In the genomic region with DNA sequence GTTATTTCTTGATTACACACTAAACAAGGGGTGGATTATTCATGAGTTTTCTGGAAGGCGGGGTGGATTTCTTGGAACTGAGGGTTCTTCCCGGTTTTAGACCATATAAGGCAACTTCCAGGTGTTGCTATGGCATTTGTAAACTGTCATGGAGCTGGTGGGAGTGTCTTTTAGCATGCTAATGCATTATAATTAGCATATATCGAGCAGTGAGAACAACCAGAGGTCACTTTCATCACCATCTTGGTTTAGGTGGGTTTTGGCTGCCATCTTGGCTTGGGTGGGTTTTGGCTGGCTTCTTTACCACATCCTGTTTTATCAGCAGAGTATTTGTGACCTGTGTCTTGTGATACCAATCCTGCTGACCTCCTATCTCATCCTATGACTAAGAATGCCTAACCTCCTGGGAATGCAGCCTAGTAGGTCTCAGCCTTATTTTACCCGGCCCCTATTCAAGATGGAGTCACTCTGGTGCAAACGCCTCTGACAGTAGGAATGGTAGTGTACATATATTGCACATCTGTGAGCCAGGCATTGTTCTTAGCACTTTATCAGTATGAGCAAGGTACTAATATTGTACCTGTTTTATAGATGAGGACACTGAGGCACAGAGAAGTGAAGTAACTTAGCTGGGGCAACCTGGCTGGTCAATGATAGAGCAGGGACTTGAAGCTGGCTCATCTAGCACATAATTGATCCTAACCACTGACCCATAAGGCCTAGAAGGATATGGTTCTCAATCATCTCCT, we compare ENCODE assay signal across 1 cellular context.
TF ChIP-seq lines count a peak whose summit lies in the region.

No MANE protein-coding gene starts in this region.

TF ChIP-seq in K562, 482 proteins besides CTCF, POLR2A, EP300 and RAD21 (continued from another document and continues in another):
- peak; percentile 100 for TF ChIP-seq ZBTB9 (CRISPR knock-in tag; IDR thresholded peaks at IDR 0.05)
- peak; percentile 99 for TF ChIP-seq THRB (CRISPR knock-in tag; conservative IDR thresholded peaks at IDR 0.05)
- TF ChIP-seq NFATC3 (IDR thresholded peaks at IDR 0.05) = no peak
- peak; percentile 86 for TF ChIP-seq JUNB (CRISPR knock-in tag; conservative IDR thresholded peaks at IDR 0.05)
- 0 out of 2 replicates have a peak, but pooled peaks have one; percentile 74 for TF ChIP-seq TSC22D4 (tag; IDR thresholded peaks at IDR 0.05)
- peak; percentile 100 for TF ChIP-seq ZNF175 (CRISPR knock-in tag; IDR thresholded peaks at IDR 0.05; ENCODE audit: low read depth)
- TF ChIP-seq ZNF583 (CRISPR knock-in tag; IDR thresholded peaks at IDR 0.05) = peak; percentile 100
- TF ChIP-seq CUX1 (CRISPR knock-in tag; IDR thresholded peaks at IDR 0.05) = peak; percentile 99
- TF ChIP-seq, protein P1, sequence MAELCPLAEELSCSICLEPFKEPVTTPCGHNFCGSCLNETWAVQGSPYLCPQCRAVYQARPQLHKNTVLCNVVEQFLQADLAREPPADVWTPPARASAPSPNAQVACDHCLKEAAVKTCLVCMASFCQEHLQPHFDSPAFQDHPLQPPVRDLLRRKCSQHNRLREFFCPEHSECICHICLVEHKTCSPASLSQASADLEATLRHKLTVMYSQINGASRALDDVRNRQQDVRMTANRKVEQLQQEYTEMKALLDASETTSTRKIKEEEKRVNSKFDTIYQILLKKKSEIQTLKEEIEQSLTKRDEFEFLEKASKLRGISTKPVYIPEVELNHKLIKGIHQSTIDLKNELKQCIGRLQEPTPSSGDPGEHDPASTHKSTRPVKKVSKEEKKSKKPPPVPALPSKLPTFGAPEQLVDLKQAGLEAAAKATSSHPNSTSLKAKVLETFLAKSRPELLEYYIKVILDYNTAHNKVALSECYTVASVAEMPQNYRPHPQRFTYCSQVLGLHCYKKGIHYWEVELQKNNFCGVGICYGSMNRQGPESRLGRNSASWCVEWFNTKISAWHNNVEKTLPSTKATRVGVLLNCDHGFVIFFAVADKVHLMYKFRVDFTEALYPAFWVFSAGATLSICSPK (IDR thresholded peaks at IDR 0.05; ENCODE audit: borderline replicate concordance) = no peak
- TF ChIP-seq, protein P2, sequence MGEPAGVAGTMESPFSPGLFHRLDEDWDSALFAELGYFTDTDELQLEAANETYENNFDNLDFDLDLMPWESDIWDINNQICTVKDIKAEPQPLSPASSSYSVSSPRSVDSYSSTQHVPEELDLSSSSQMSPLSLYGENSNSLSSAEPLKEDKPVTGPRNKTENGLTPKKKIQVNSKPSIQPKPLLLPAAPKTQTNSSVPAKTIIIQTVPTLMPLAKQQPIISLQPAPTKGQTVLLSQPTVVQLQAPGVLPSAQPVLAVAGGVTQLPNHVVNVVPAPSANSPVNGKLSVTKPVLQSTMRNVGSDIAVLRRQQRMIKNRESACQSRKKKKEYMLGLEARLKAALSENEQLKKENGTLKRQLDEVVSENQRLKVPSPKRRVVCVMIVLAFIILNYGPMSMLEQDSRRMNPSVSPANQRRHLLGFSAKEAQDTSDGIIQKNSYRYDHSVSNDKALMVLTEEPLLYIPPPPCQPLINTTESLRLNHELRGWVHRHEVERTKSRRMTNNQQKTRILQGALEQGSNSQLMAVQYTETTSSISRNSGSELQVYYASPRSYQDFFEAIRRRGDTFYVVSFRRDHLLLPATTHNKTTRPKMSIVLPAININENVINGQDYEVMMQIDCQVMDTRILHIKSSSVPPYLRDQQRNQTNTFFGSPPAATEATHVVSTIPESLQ (CRISPR knock-in tag; IDR thresholded peaks at IDR 0.05) = no peak
- TF ChIP-seq, protein P3, sequence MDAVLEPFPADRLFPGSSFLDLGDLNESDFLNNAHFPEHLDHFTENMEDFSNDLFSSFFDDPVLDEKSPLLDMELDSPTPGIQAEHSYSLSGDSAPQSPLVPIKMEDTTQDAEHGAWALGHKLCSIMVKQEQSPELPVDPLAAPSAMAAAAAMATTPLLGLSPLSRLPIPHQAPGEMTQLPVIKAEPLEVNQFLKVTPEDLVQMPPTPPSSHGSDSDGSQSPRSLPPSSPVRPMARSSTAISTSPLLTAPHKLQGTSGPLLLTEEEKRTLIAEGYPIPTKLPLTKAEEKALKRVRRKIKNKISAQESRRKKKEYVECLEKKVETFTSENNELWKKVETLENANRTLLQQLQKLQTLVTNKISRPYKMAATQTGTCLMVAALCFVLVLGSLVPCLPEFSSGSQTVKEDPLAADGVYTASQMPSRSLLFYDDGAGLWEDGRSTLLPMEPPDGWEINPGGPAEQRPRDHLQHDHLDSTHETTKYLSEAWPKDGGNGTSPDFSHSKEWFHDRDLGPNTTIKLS (IDR thresholded peaks at IDR 0.05; ENCODE audit: borderline replicate concordance, low read depth) = no peak
- TF ChIP-seq JUND (IDR thresholded peaks at IDR 0.05; ENCODE audit: borderline replicate concordance, low read depth, low read length) = peak; percentile 13; the same call in 1 of the 2 replicates
- peak; percentile 92; the same call in 2 of the 3 replicates for TF ChIP-seq JUND (tag; IDR thresholded peaks at IDR 0.05; ENCODE audit: borderline replicate concordance, low read depth, low read length)
- peak; percentile 78; the same call in 1 of the 2 replicates for TF ChIP-seq DPF2 (IDR thresholded peaks at IDR 0.05)
- TF ChIP-seq, protein P4, sequence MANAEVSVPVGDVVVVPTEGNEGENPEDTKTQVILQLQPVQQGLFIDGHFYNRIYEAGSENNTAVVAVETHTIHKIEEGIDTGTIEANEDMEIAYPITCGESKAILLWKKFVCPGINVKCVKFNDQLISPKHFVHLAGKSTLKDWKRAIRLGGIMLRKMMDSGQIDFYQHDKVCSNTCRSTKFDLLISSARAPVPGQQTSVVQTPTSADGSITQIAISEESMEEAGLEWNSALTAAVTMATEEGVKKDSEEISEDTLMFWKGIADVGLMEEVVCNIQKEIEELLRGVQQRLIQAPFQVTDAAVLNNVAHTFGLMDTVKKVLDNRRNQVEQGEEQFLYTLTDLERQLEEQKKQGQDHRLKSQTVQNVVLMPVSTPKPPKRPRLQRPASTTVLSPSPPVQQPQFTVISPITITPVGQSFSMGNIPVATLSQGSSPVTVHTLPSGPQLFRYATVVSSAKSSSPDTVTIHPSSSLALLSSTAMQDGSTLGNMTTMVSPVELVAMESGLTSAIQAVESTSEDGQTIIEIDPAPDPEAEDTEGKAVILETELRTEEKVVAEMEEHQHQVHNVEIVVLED (CRISPR knock-in tag; IDR thresholded peaks at IDR 0.05) = peak; percentile 91
- TF ChIP-seq ZNF347 (CRISPR knock-in tag; IDR thresholded peaks at IDR 0.05; ENCODE audit: low read depth) = peak; percentile 97
- no peak for TF ChIP-seq ZNF143 (CRISPR knock-in tag; IDR thresholded peaks at IDR 0.05)
- TF ChIP-seq SREBF1 (IDR thresholded peaks at IDR 0.05; ENCODE audit: borderline replicate concordance, low read depth, low read length) = no peak
- peak in 1 of 2 experiments; percentile 82; a peak in 2 of 4 replicates for TF ChIP-seq FOXA3 (CRISPR knock-in tag; conservative IDR thresholded peaks at IDR 0.05 in 1 of 2, IDR thresholded peaks at IDR 0.05 in 1 of 2)
- TF ChIP-seq SFPQ (IDR thresholded peaks at IDR 0.05; ENCODE audit: low read depth, low read length) = no peak
- TF ChIP-seq ZNF584 (CRISPR knock-in tag; IDR thresholded peaks at IDR 0.05; ENCODE audit: low read depth) = peak; percentile 100
- no peak for TF ChIP-seq CEBPG (CRISPR knock-in tag; IDR thresholded peaks at IDR 0.05)
- TF ChIP-seq CEBPG (tag; conservative IDR thresholded peaks at IDR 0.05 in 1 of 2, IDR thresholded peaks at IDR 0.05 in 1 of 2) = peak; percentile 62 to 73
- peak; percentile 81; the same call in 1 of the 2 replicates for TF ChIP-seq KDM2B (CRISPR knock-in tag; IDR thresholded peaks at IDR 0.05)
- TF ChIP-seq MIER1 (IDR thresholded peaks at IDR 0.05; ENCODE audit: low read depth) = no peak
- no peak for TF ChIP-seq XRCC5 (IDR thresholded peaks at IDR 0.05; ENCODE audit: low read depth, low read length)
